In genomic region chr14:101473795-101474562, GRCh38 we compare ENCODE assay signal across 25 cellular contexts.
DNase-seq lines count a peak whose midpoint lies in the region; ATAC-seq and TF ChIP-seq lines count a peak whose summit lies in the region.
"Had no signal": no experiment of that assay in that cellular context is flagged by ENCODE, and none has a peak within 500 bp of the region (broad histone marks: within the 10 kb centered on the region; RNA-seq: fewer than 3 reads in every experiment).

No MANE protein-coding gene starts in this region.

- H3K9me3 ChIP-seq in sigmoid colon (no peaks in the 10 kb centered on the region), gastrocnemius medialis (no peaks in the 10 kb centered on the region), colonic mucosa (no peaks in the 10 kb centered on the region)
- H3K9me3 ChIP-seq: psoas muscle had no signal

- ATAC-seq in gastrocnemius medialis, result no peak
- ATAC-seq: activated CD4-positive, CD25-positive, alpha-beta regulatory T cell treated with anti-CD3 and anti-CD28 coated beads, Interleukin-2, amount 50 U/mL, for 24 hours; activated CD8-positive, alpha-beta T cell treated with anti-CD3 and anti-CD28 coated beads for 36 hours; effector memory CD8-positive, alpha-beta T cell; naive thymus-derived CD4-positive, alpha-beta T cell; stimulated activated memory B cell treated with anti-CD40 and anti-IgM and Interleukin-4, amounts not matched to agents 10 μg/mL and 1 μg/mL and 100 μg/mL, for 72 hours had no signal

- peak; percentile 6 for DNase-seq in activated CD4-positive, CD25-positive, alpha-beta regulatory T cell treated with anti-CD3 and anti-CD28 coated beads, Interleukin-2, amount 50 U/mL, for 72 hours
- DNase-seq in activated CD4-positive, CD25-positive, alpha-beta regulatory T cell (lab: John Stamatoyannopoulos, UW), result no peak
- no peak for DNase-seq in endothelial cell (ENCODE audit: low spot score)
- DNase-seq in sigmoid colon, result peak; percentile 49
- peak; percentile 37 for DNase-seq in ureter (ENCODE audit: low spot score)
- no peak for DNase-seq in activated CD4-positive, alpha-beta T cell treated with anti-CD3 and anti-CD28 coated beads for 4 hours
- no peak for DNase-seq in gastrocnemius medialis
- no peak for DNase-seq in colonic mucosa
- DNase-seq: activated CD8-positive, alpha-beta T cell treated with anti-CD3 and anti-CD28 coated beads for 36 hours; activated naive CD8-positive, alpha-beta T cell treated with anti-CD3 and anti-CD28 coated beads for 36 hours; C1 segment of cervical spinal cord; cortex of kidney; effector memory CD8-positive, alpha-beta T cell; naive thymus-derived CD4-positive, alpha-beta T cell; NCI-H1092 treated with DMSO at 0.1 percent for 48 hours; NCI-H187; NCI-H2171; NCI-H510A treated with DMSO at 0.1 percent for 48 hours; psoas muscle; SHP77 treated with DMSO at 0.1 percent for 48 hours; stimulated activated CD4-positive, alpha-beta T cell treated with anti-CD3 and anti-CD28 coated beads, Interleukin-15, amount 100 ng/mL, for 24 hours; stimulated activated CD4-positive, alpha-beta T cell treated with anti-CD3 and anti-CD28 coated beads, Interleukin-4, amount 100 ng/mL, for 4 hours had no signal

- no peaks in the 10 kb centered on the region for H3K4me1 Mint-ChIP-seq in endothelial cell (ENCODE audit: unreplicated experiment)
- H3K4me1 Mint-ChIP-seq: activated naive CD8-positive, alpha-beta T cell treated with anti-CD3 and anti-CD28 coated beads for 36 hours; naive thymus-derived CD4-positive, alpha-beta T cell; stimulated activated memory B cell treated with anti-CD40 and anti-IgM and Interleukin-4, amounts not matched to agents 10 μg/mL and 1 μg/mL and 100 μg/mL, for 72 hours had no signal

- H3K27ac Mint-ChIP-seq in endothelial cell (ENCODE audit: unreplicated experiment), result peak overlapping the region; percentile 57
- H3K27ac Mint-ChIP-seq: activated CD8-positive, alpha-beta T cell treated with anti-CD3 and anti-CD28 coated beads for 36 hours; activated naive CD8-positive, alpha-beta T cell treated with anti-CD3 and anti-CD28 coated beads for 36 hours; effector memory CD8-positive, alpha-beta T cell; naive thymus-derived CD4-positive, alpha-beta T cell; stimulated activated memory B cell treated with anti-CD40 and anti-IgM and Interleukin-4, amounts not matched to agents 10 μg/mL and 1 μg/mL and 100 μg/mL, for 72 hours had no signal

- H3K36me3 Mint-ChIP-seq in endothelial cell (ENCODE audit: low read depth, unreplicated experiment), result no peaks in the 10 kb centered on the region
- H3K36me3 Mint-ChIP-seq: activated naive CD8-positive, alpha-beta T cell treated with anti-CD3 and anti-CD28 coated beads for 36 hours; naive thymus-derived CD4-positive, alpha-beta T cell; stimulated activated memory B cell treated with anti-CD40 and anti-IgM and Interleukin-4, amounts not matched to agents 10 μg/mL and 1 μg/mL and 100 μg/mL, for 72 hours had no signal

- no peak overlapping the region for H3K9ac ChIP-seq in colonic mucosa (ENCODE audit: low read depth in 2 of 2, low read length in 2 of 2)

- H3K4me1 ChIP-seq in sigmoid colon (peaks cover 0 to 3% (median 0%) of the 10 kb centered on the region in 4 donors), gastrocnemius medialis (no peaks in the 10 kb centered on the region), colonic mucosa (peaks cover 5% of the 10 kb centered on the region)
- H3K4me1 ChIP-seq: psoas muscle had no signal

- H3K27me3 Mint-ChIP-seq in endothelial cell (ENCODE audit: unreplicated experiment), result peaks cover 2% of the 10 kb centered on the region

- H3K4me3 ChIP-seq in sigmoid colon, result no peak overlapping the region
- H3K4me3 ChIP-seq in gastrocnemius medialis, result no peak overlapping the region
- H3K4me3 ChIP-seq in colonic mucosa, result no peak overlapping the region
- H3K4me3 ChIP-seq: psoas muscle had no signal

- no peak for TF ChIP-seq POLR2A in sigmoid colon (IDR thresholded peaks at IDR 0.05)
- no peak for TF ChIP-seq POLR2A in gastrocnemius medialis (IDR thresholded peaks at IDR 0.05)

- intact Hi-C loops in sigmoid colon (cut with DNase I) (no loop called here), gastrocnemius medialis (cut with DNase I; ENCODE audit: low total_unique reads) (no loop called here), colonic mucosa (cut with DNase I) (no loop called here)

- TF ChIP-seq CTCF in endothelial cell (IDR thresholded peaks at IDR 0.05; ENCODE audit: unreplicated experiment) (no peak), sigmoid colon (IDR thresholded peaks at IDR 0.05) (no peak), gastrocnemius medialis (IDR thresholded peaks at IDR 0.05 in 4 of 5, conservative IDR thresholded peaks at IDR 0.05 in 1 of 5) (no peak), colonic mucosa (IDR thresholded peaks at IDR 0.05) (no peak)

- H3K27me3 ChIP-seq in sigmoid colon, result peaks cover 0 to 9% (median 0%) of the 10 kb centered on the region in 3 donors
- H3K27me3 ChIP-seq in gastrocnemius medialis, result peaks cover 0 to 15% (median 14%) of the 10 kb centered on the region in 3 donors
- no peaks in the 10 kb centered on the region for H3K27me3 ChIP-seq in colonic mucosa

- WGBS in sigmoid colon, 2 donors, result 88% methylated on average over 23 of the region's 23 CpGs

- no peak for TF ChIP-seq EP300 in sigmoid colon (IDR thresholded peaks at IDR 0.05)

- H3K4me3 Mint-ChIP-seq in endothelial cell (ENCODE audit: unreplicated experiment), result no peak overlapping the region
- H3K4me3 Mint-ChIP-seq: activated CD8-positive, alpha-beta T cell treated with anti-CD3 and anti-CD28 coated beads for 36 hours; activated naive CD8-positive, alpha-beta T cell treated with anti-CD3 and anti-CD28 coated beads for 36 hours; effector memory CD8-positive, alpha-beta T cell; stimulated activated memory B cell treated with anti-CD40 and anti-IgM and Interleukin-4, amounts not matched to agents 10 μg/mL and 1 μg/mL and 100 μg/mL, for 72 hours had no signal

- no peaks in the 10 kb centered on the region for H3K9me3 Mint-ChIP-seq in endothelial cell (ENCODE audit: unreplicated experiment)
- H3K9me3 Mint-ChIP-seq: activated CD8-positive, alpha-beta T cell treated with anti-CD3 and anti-CD28 coated beads for 36 hours; activated naive CD8-positive, alpha-beta T cell treated with anti-CD3 and anti-CD28 coated beads for 36 hours; effector memory CD8-positive, alpha-beta T cell; stimulated activated memory B cell treated with anti-CD40 and anti-IgM and Interleukin-4, amounts not matched to agents 10 μg/mL and 1 μg/mL and 100 μg/mL, for 72 hours had no signal

- H3K36me3 ChIP-seq in sigmoid colon, result no peaks in the 10 kb centered on the region
- no peaks in the 10 kb centered on the region for H3K36me3 ChIP-seq in gastrocnemius medialis
- no peaks in the 10 kb centered on the region for H3K36me3 ChIP-seq in colonic mucosa

- in situ Hi-C loops in gastrocnemius medialis (cut with MboI; ENCODE audit: low sequenced_read_pairs in 4 of 4), result no loop called here

- H3K27ac ChIP-seq in sigmoid colon (no peak overlapping the region), gastrocnemius medialis (no peak overlapping the region), colonic mucosa (no peak overlapping the region)
- H3K27ac ChIP-seq: 22Rv1, psoas muscle had no signal

Comparison
In these comparisons a context has a peak if more than half of its experiments do, and no peak if none do; other contexts are left out.
1. DNase-seq: peak in activated CD4-positive, CD25-positive, alpha-beta regulatory T cell treated with anti-CD3 and anti-CD28 coated beads, Interleukin-2, amount 50 U/mL, for 72 hours (single experiment), sigmoid colon (single experiment) and ureter (single experiment); none in activated CD4-positive, CD25-positive, alpha-beta regulatory T cell (0 of 4), endothelial cell (single experiment), activated CD4-positive, alpha-beta T cell treated with anti-CD3 and anti-CD28 coated beads for 4 hours (0 of 2), gastrocnemius medialis (0 of 2) and colonic mucosa (single experiment).